1 cellular context compared by ENCODE assay signal in the genomic region with DNA sequence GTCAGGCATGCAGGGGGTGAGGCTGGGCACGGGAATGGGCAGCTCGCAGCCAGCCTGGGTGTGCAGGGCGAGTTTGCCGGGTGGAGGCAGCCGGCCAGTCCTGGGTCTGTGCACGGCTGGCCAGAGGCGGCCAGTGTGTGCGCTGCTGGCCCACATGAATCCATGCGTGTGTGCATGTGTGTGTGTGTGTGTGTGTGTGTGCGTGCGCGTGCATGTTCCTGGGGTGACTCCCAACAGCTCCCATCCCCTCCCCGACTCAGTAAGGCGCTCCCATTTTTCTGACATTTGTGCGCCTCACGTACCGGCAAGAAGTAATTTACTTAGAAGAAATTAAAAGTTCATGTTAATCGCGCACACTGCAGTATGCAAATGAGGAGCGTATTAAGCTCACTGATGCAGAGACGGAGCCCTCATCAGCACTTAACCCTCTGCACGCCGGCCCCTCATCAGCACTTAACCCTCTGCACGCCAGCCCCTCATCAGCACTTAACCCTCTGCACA.
TF ChIP-seq lines count a peak whose summit lies in the region.

No MANE protein-coding gene starts in this region.

TF ChIP-seq in A549, 52 proteins besides CTCF, POLR2A, EP300 and RAD21 (continued from another document):
- no peak for TF ChIP-seq HOXB5 (CRISPR knock-in tag; IDR thresholded peaks at IDR 0.05)
- TF ChIP-seq MYC (IDR thresholded peaks at IDR 0.05; ENCODE audit: borderline replicate concordance, low read length): no peak
- TF ChIP-seq FOSL2 (IDR thresholded peaks at IDR 0.05): no peak
- TF ChIP-seq FOSL2 (CRISPR knock-in tag; IDR thresholded peaks at IDR 0.05): no peak
- no peak for TF ChIP-seq SREBF2 (IDR thresholded peaks at IDR 0.05)
- no peak for TF ChIP-seq TFCP2L1 (CRISPR knock-in tag; IDR thresholded peaks at IDR 0.05)
